Comparison of ENCODE assay signal across 8 cellular contexts in genomic region chr10:96287392-96288105, GRCh38. TPM values are rescaled to one million over a fixed set of nuclear protein-coding genes. Genes with fewer than 3 reads are reported as not detected.
A peak's percentile ranks its signal among the peaks of the same experiment; 100 is the strongest.
DNase-seq lines count a peak whose midpoint lies in the region; ATAC-seq and TF ChIP-seq lines count a peak whose summit lies in the region.

No MANE protein-coding gene starts in this region.

- H3K9me3 ChIP-seq in ascending aorta, result no peaks in the 10 kb centered on the region

- no peak overlapping the region for H3K9ac ChIP-seq in rectal smooth muscle tissue (ENCODE audit: low read length)

- H3K27me3 ChIP-seq in ascending aorta (no peaks in the 10 kb centered on the region), rectal smooth muscle tissue (ENCODE audit: control insufficient read depth, insufficient read depth, low read length) (no peaks in the 10 kb centered on the region)

- H3K36me3 ChIP-seq in ascending aorta (no peaks in the 10 kb centered on the region), rectal smooth muscle tissue (ENCODE audit: control insufficient read depth, insufficient read depth, low read length) (no peaks in the 10 kb centered on the region)

- intact Hi-C loops in ascending aorta (cut with DNase I), result loop anchor here (10.0 kb wide), 2 partner anchors 297 to 383 kb away; partner anchors contain the start of genes CC2D2B and TM9SF3

- H3K27ac ChIP-seq in ascending aorta (peak overlapping the region; percentile 74 to 81), rectal smooth muscle tissue (ENCODE audit: low read depth, low read length) (peak overlapping the region; percentile 11)

- H3K4me1 ChIP-seq in ascending aorta (peaks cover 4 to 10% of the 10 kb centered on the region in 2 donors), rectal smooth muscle tissue (ENCODE audit: control insufficient read depth, insufficient read depth, low read length) (peaks cover 11% of the 10 kb centered on the region)

- DNase-seq in ascending aorta (ENCODE audit: low spot score in 2 of 2) (no peak), Ammon's horn (ENCODE audit: low spot score) (no peak), cerebellum (ENCODE audit: low spot score) (no peak), NCI-H226 (no peak)

- no peak for TF ChIP-seq CTCF in ascending aorta (IDR thresholded peaks at IDR 0.05)

- H3K4me3 ChIP-seq in GM08714 (ENCODE audit: low read length) (peak overlapping the region; percentile 67), ascending aorta (peak overlapping the region in 1 of 2 donors; percentile 32), rectal smooth muscle tissue (ENCODE audit: low read length) (no peak overlapping the region)

- peak; percentile 67 for ATAC-seq in GM21423 (IDR thresholded peaks at IDR 0.05; ENCODE audit: unreplicated experiment)
- peak; percentile 60 for ATAC-seq in HG03571 (IDR thresholded peaks at IDR 0.05; ENCODE audit: unreplicated experiment)

RNA-seq across cellular contexts. Expression of gene BLNK, which starts 16.2 kb away (rescaled TPM):
- total RNA-seq in ascending aorta, result not detected
- total RNA-seq in cerebellum, result 0.27 TPM

RNA-seq across cellular contexts. Expression of gene DNTT, which starts 16.7 kb away (rescaled TPM):
- total RNA-seq in ascending aorta (not detected), cerebellum (not detected)
